ENCODE assay signal across 8 cellular contexts in genomic region chr1:3624194-3625136, GRCh38. TPM values are rescaled to one million over a fixed set of nuclear protein-coding genes. Genes with fewer than 3 reads are reported as not detected.
DNase-seq lines count a peak whose midpoint lies in the region; TF ChIP-seq lines count a peak whose summit lies in the region.

Gene TPRG1L (plus strand): TSS chr1:3625015. CDS start chr1:3625073, 58 bp downstream.

- no peaks in the 10 kb centered on the region for H3K36me3 Mint-ChIP-seq in neural crest cell (ENCODE audit: low read depth)

- H3K4me3 ChIP-seq in MM.1S (ENCODE audit: low read length): peak within 1 kb of the TSS; percentile 87
- H3K4me3 ChIP-seq in stomach: peak within 1 kb of the TSS; percentile 90 to 99 (median 95)

- H3K27me3 Mint-ChIP-seq in neural crest cell (ENCODE audit: low read depth): peaks cover 13% of the 10 kb centered on the region

- TF ChIP-seq POLR2A in stomach (IDR thresholded peaks at IDR 0.05): no peak

- H3K9ac ChIP-seq in MM.1S (ENCODE audit: low read length): peak within 1 kb of the TSS; percentile 52

- peaks cover 3% of the 10 kb centered on the region; the same call in 1 of the 2 replicates for H3F3A ChIP-seq in MM.1S (ENCODE audit: insufficient read depth, low read length)

- peak within 1 kb of the TSS; percentile 84 for H2AFZ ChIP-seq in MM.1S (ENCODE audit: low read length)

- WGBS in stomach, 5 donors: 0 to 1% (median 0%) methylated on average over 68 to 108 of the region's 108 CpGs

- no peaks in the 10 kb centered on the region for H3K9me3 Mint-ChIP-seq in neural crest cell

- DNase-seq in G401 (ENCODE audit: low spot score) (peak; percentile 97), HCEC 1CT (peak; percentile 97), MM.1S (peak; percentile 98), SIG-M5 treated with dmso at 0.1 percent for 504 hours (lab: John Stamatoyannopoulos, UW; ENCODE audit: unreplicated experiment) (peak; percentile 94), activated gamma-delta T cell treated with Interleukin-2 at 50 U/mL for 16 hours (peak; percentile 98), fibroblast of the conjunctiva (ENCODE audit: low read depth) (peak; percentile 84), neural crest cell (ENCODE audit: low read depth, low spot score) (peak; percentile 99), stomach (peak; percentile 99)

- H3K9me3 ChIP-seq in MM.1S (replicated peaks; ENCODE audit: insufficient read depth, low read length) (no peaks in the 10 kb centered on the region), stomach (no peaks in the 10 kb centered on the region)

- H3K4me3 Mint-ChIP-seq in neural crest cell: peak within 1 kb of the TSS; percentile 93

- TF ChIP-seq CTCF in MM.1S (IDR thresholded peaks at IDR 0.05; ENCODE audit: low read length) (no peak), neural crest cell (conservative IDR thresholded peaks at IDR 0.05) (no peak), stomach (IDR thresholded peaks at IDR 0.05) (no peak)

- H3K9me2 ChIP-seq in MM.1S (replicated peaks; ENCODE audit: insufficient read depth, low read length): no peaks in the 10 kb centered on the region

- no peak within 1 kb of the TSS for H3K27ac Mint-ChIP-seq in neural crest cell (ENCODE audit: unreplicated experiment)

- H3K27me3 ChIP-seq in MM.1S (replicated peaks; ENCODE audit: insufficient read depth, low read length): peaks cover 7% of the 10 kb centered on the region; the same call in 1 of the 2 replicates
- no peaks in the 10 kb centered on the region for H3K27me3 ChIP-seq in stomach

- no peak within 1 kb of the TSS for H3K27ac ChIP-seq in MM.1S (ENCODE audit: low read length)
- peak within 1 kb of the TSS; percentile 81 to 94 (median 89) for H3K27ac ChIP-seq in stomach

- peaks cover 6% of the 10 kb centered on the region for H3K79me2 ChIP-seq in MM.1S (ENCODE audit: low read length)

- H3K4me1 Mint-ChIP-seq in neural crest cell: peaks cover 22% of the 10 kb centered on the region

- in situ Hi-C loops in G401 (cut with HindIII; ENCODE audit: low sequenced_read_pairs): loop anchor here (5.0 kb wide), 1 partner anchor 87 kb away; no protein-coding TSS in a partner anchor

- H3K4me1 ChIP-seq in MM.1S (ENCODE audit: low read length) (peaks cover 15% of the 10 kb centered on the region), stomach (peaks cover 16 to 51% (median 35%) of the 10 kb centered on the region in 4 donors)

- no peak for TF ChIP-seq EP300 in stomach (IDR thresholded peaks at IDR 0.05)

- H3K4me2 ChIP-seq in MM.1S (ENCODE audit: low read depth, low read length): peak within 1 kb of the TSS; percentile 98

- no peaks in the 10 kb centered on the region for H4K20me1 ChIP-seq in MM.1S (ENCODE audit: insufficient read depth, low read length)

- H3K36me3 ChIP-seq in MM.1S (replicated peaks; ENCODE audit: insufficient read depth, low read length) (no peaks in the 10 kb centered on the region), stomach (peaks cover 22 to 31% (median 27%) of the 10 kb centered on the region in 4 donors)

- intact Hi-C loops in stomach (cut with DNase I; ENCODE audit: low total_unique reads): no loop called here

RNA-seq across cellular contexts. Expression of gene TPRG1L, which starts in this region (rescaled TPM):
- total RNA-seq in G401 (2014; rRNA removed; shearing (Covaris generic)): 19.2 and 21.7 TPM in 2 replicates
- 14.5 and 14.9 TPM in 2 replicates for total RNA-seq in neural crest cell
- total RNA-seq in stomach: 10 to 100 TPM; 21.6 to 43.3 (median 30.3) TPM
- polyA plus RNA-seq in stomach: 10 to 100 TPM; 29.7 to 60.0 (median 33.7) TPM
